Comparison of ENCODE assay signal across 8 cellular contexts in genomic region chr2:207328944-207329386, GRCh38.
DNase-seq lines count a peak whose midpoint lies in the region; ATAC-seq and TF ChIP-seq lines count a peak whose summit lies in the region.

No MANE protein-coding gene starts in this region.

- no peak overlapping the region for H3K27ac ChIP-seq in ascending aorta

- no peaks in the 10 kb centered on the region for H3K4me1 ChIP-seq in ascending aorta

- H3K36me3 Mint-ChIP-seq in activated CD4-positive, alpha-beta T cell treated with anti-CD3 and anti-CD28 coated beads, Interleukin-2, amount 10 ng/mL, durations not matched to agents 24 days and 14 days (ENCODE audit: low read depth) = no peaks in the 10 kb centered on the region
- H3K36me3 Mint-ChIP-seq in activated CD4-positive, alpha-beta T cell treated with anti-CD3 and anti-CD28 coated beads, Interleukin-2, amount 10 ng/mL, durations not matched to agents 7 days and 5 days (ENCODE audit: low read depth) = no peaks in the 10 kb centered on the region
- peaks cover 1% of the 10 kb centered on the region for H3K36me3 Mint-ChIP-seq in memory B cell
- H3K36me3 Mint-ChIP-seq in naive thymus-derived CD8-positive, alpha-beta T cell = no peaks in the 10 kb centered on the region

- peaks cover 6% of the 10 kb centered on the region for H3K9me3 Mint-ChIP-seq in activated CD4-positive, alpha-beta T cell treated with anti-CD3 and anti-CD28 coated beads, Interleukin-2, amount 10 ng/mL, durations not matched to agents 24 days and 14 days
- no peaks in the 10 kb centered on the region for H3K9me3 Mint-ChIP-seq in activated CD4-positive, alpha-beta T cell treated with anti-CD3 and anti-CD28 coated beads, Interleukin-2, amount 10 ng/mL, durations not matched to agents 7 days and 5 days
- no peaks in the 10 kb centered on the region for H3K9me3 Mint-ChIP-seq in memory B cell
- peaks cover 0 to 2% (median 0%) of the 10 kb centered on the region in 9 donors for H3K9me3 Mint-ChIP-seq in naive thymus-derived CD8-positive, alpha-beta T cell

- CTCF ChIA-PET in activated CD4-positive, alpha-beta T cell treated with anti-CD3 and anti-CD28 coated beads, Interleukin-2, amount 10 ng/mL, durations not matched to agents 7 days and 5 days (lab: Charles Lee) = interaction anchor here (2.3 kb wide), 1 partner anchor 13 kb away, joined by 9 read pairs; no protein-coding TSS in a partner anchor

- TF ChIP-seq CTCF in ascending aorta (IDR thresholded peaks at IDR 0.05) = no peak

- DNase-seq in activated CD4-positive, alpha-beta T cell treated with anti-CD3 and anti-CD28 coated beads, Interleukin-2, amount 10 ng/mL, durations not matched to agents 24 days and 14 days = no peak
- no peak for DNase-seq in activated CD4-positive, alpha-beta T cell treated with anti-CD3 and anti-CD28 coated beads, Interleukin-2, amount 10 ng/mL, durations not matched to agents 7 days and 5 days
- DNase-seq in memory B cell (ENCODE audit: low spot score in 2 of 2) (no peak), ascending aorta (ENCODE audit: low spot score in 2 of 2) (no peak)
- no peak for DNase-seq in central memory CD4-positive, alpha-beta T cell
- DNase-seq in naive thymus-derived CD8-positive, alpha-beta T cell = no peak

- no peak overlapping the region for H3K4me3 ChIP-seq in ascending aorta

- peak overlapping the region; percentile 63 for H3K4me3 Mint-ChIP-seq in activated CD4-positive, alpha-beta T cell treated with anti-CD3 and anti-CD28 coated beads, Interleukin-2, amount 10 ng/mL, durations not matched to agents 24 days and 14 days
- H3K4me3 Mint-ChIP-seq in activated CD4-positive, alpha-beta T cell treated with anti-CD3 and anti-CD28 coated beads, Interleukin-2, amount 10 ng/mL, durations not matched to agents 7 days and 5 days = no peak overlapping the region
- peak overlapping the region; percentile 49 for H3K4me3 Mint-ChIP-seq in memory B cell
- H3K4me3 Mint-ChIP-seq in naive thymus-derived CD8-positive, alpha-beta T cell = no peak overlapping the region

- intact Hi-C loops in activated CD4-positive, alpha-beta T cell treated with anti-CD3 and anti-CD28 coated beads, Interleukin-2, amount 10 ng/mL, durations not matched to agents 24 days and 14 days (cut with micrococcal nuclease) = loop anchor here (1.0 kb wide), 1 partner anchor 12 kb away; no protein-coding TSS in a partner anchor
- intact Hi-C loops in ascending aorta (cut with DNase I) = no loop called here

- no peaks in the 10 kb centered on the region for H3K27me3 Mint-ChIP-seq in activated CD4-positive, alpha-beta T cell treated with anti-CD3 and anti-CD28 coated beads, Interleukin-2, amount 10 ng/mL, durations not matched to agents 24 days and 14 days
- H3K27me3 Mint-ChIP-seq in activated CD4-positive, alpha-beta T cell treated with anti-CD3 and anti-CD28 coated beads, Interleukin-2, amount 10 ng/mL, durations not matched to agents 7 days and 5 days = no peaks in the 10 kb centered on the region
- H3K27me3 Mint-ChIP-seq in memory B cell = peaks cover 2% of the 10 kb centered on the region
- no peaks in the 10 kb centered on the region for H3K27me3 Mint-ChIP-seq in naive thymus-derived CD8-positive, alpha-beta T cell

- POLR2A ChIA-PET in activated CD4-positive, alpha-beta T cell treated with anti-CD3 and anti-CD28 coated beads, Interleukin-2, amount 10 ng/mL, durations not matched to agents 7 days and 5 days (lab: Charles Lee) = no interaction called here
- POLR2A ChIA-PET in naive thymus-derived CD8-positive, alpha-beta T cell (lab: Charles Lee) = interaction anchor here (1.1 kb wide), 1 partner anchor 162 kb away, joined by 4 read pairs; no protein-coding TSS in a partner anchor

- H3K27ac Mint-ChIP-seq in activated CD4-positive, alpha-beta T cell treated with anti-CD3 and anti-CD28 coated beads, Interleukin-2, amount 10 ng/mL, durations not matched to agents 24 days and 14 days = peak overlapping the region; percentile 80
- H3K27ac Mint-ChIP-seq in activated CD4-positive, alpha-beta T cell treated with anti-CD3 and anti-CD28 coated beads, Interleukin-2, amount 10 ng/mL, durations not matched to agents 7 days and 5 days = no peak overlapping the region
- peak overlapping the region; percentile 60 for H3K27ac Mint-ChIP-seq in memory B cell
- H3K27ac Mint-ChIP-seq in naive thymus-derived CD8-positive, alpha-beta T cell = peak overlapping the region in 1 of 10 donors; percentile 2

- H3K36me3 ChIP-seq in ascending aorta = no peaks in the 10 kb centered on the region

- H3K4me1 Mint-ChIP-seq in activated CD4-positive, alpha-beta T cell treated with anti-CD3 and anti-CD28 coated beads, Interleukin-2, amount 10 ng/mL, durations not matched to agents 24 days and 14 days = peaks cover 56% of the 10 kb centered on the region
- peaks cover 53% of the 10 kb centered on the region for H3K4me1 Mint-ChIP-seq in activated CD4-positive, alpha-beta T cell treated with anti-CD3 and anti-CD28 coated beads, Interleukin-2, amount 10 ng/mL, durations not matched to agents 7 days and 5 days
- H3K4me1 Mint-ChIP-seq in memory B cell = peaks cover 22% of the 10 kb centered on the region
- H3K4me1 Mint-ChIP-seq in naive thymus-derived CD8-positive, alpha-beta T cell = peaks cover 4 to 18% (median 7%) of the 10 kb centered on the region in 4 donors

- H3K9me3 ChIP-seq in ascending aorta = no peaks in the 10 kb centered on the region

- ATAC-seq in GM21619 (IDR thresholded peaks at IDR 0.05; ENCODE audit: unreplicated experiment) = peak; percentile 40
- ATAC-seq in HG03460 (IDR thresholded peaks at IDR 0.05; ENCODE audit: unreplicated experiment) = peak; percentile 43
- ATAC-seq in memory B cell (ENCODE audit: low read depth) = peak; percentile 57
- no peak for ATAC-seq in naive thymus-derived CD8-positive, alpha-beta T cell

- H3K27me3 ChIP-seq in ascending aorta = no peaks in the 10 kb centered on the region

Comparison
In these comparisons a context has a peak if more than half of its experiments do, and no peak if none do; other contexts are left out.
1. H3K4me3 Mint-ChIP-seq: peak in activated CD4-positive, alpha-beta T cell treated with anti-CD3 and anti-CD28 coated beads, Interleukin-2, amount 10 ng/mL, durations not matched to agents 24 days and 14 days (single experiment) and memory B cell (single experiment); none in activated CD4-positive, alpha-beta T cell treated with anti-CD3 and anti-CD28 coated beads, Interleukin-2, amount 10 ng/mL, durations not matched to agents 7 days and 5 days (single experiment) and naive thymus-derived CD8-positive, alpha-beta T cell (0 of 10).
2. ATAC-seq: peak in GM21619 (single experiment), HG03460 (single experiment) and memory B cell (single experiment); none in naive thymus-derived CD8-positive, alpha-beta T cell (0 of 2).